Comparison of ENCODE assay signal across 8 cellular contexts in genomic region chr19:49327878-49328544, GRCh38. TPM values are rescaled to one million over a fixed set of nuclear protein-coding genes. Genes with fewer than 3 reads are reported as not detected.
A peak's percentile ranks its signal among the peaks of the same experiment; 100 is the strongest.
DNase-seq lines count a peak whose midpoint lies in the region; ATAC-seq and TF ChIP-seq lines count a peak whose summit lies in the region.

No MANE protein-coding gene starts in this region.

- no peak overlapping the region for H2BK5ac ChIP-seq in mesenchymal stem cell (ENCODE audit: low read depth, low read length, poor library complexity, severe bottlenecking)

- WGBS in mesenchymal stem cell: 76% methylated on average over 2 of the region's 2 CpGs

- H3K23ac ChIP-seq in mesenchymal stem cell (ENCODE audit: low read length in 2 of 2): no peak overlapping the region

- TF ChIP-seq CTCF in astrocyte of the cerebellum (IDR thresholded peaks at IDR 0.05; ENCODE audit: low read depth, low read length, missing control alignments): peak; percentile 61

- no peak overlapping the region for H2AK5ac ChIP-seq in mesenchymal stem cell (ENCODE audit: low read length, severe bottlenecking)

- H3K4me3 ChIP-seq in astrocyte of the cerebellum (ENCODE audit: low read depth, low read length) (no peak overlapping the region), mesenchymal stem cell (ENCODE audit: insufficient read depth in 1 of 2, low read depth in 1 of 2, low read length in 2 of 2) (no peak overlapping the region)

- no peak overlapping the region for H3K14ac ChIP-seq in mesenchymal stem cell (ENCODE audit: low read length in 2 of 2)

- H2BK120ac ChIP-seq in mesenchymal stem cell (ENCODE audit: low read depth, low read length): no peak overlapping the region

- peaks cover 4% of the 10 kb centered on the region for H3K4me1 ChIP-seq in mesenchymal stem cell (ENCODE audit: control insufficient read depth, insufficient read depth, low read depth, low read length)

- ATAC-seq in HG03439 (IDR thresholded peaks at IDR 0.05; ENCODE audit: unreplicated experiment): no peak

- no peak overlapping the region for H2BK15ac ChIP-seq in mesenchymal stem cell (ENCODE audit: low read depth, poor library complexity, severe bottlenecking)

- H3K27ac ChIP-seq in mesenchymal stem cell (ENCODE audit: low read length, poor library complexity, severe bottlenecking): no peak overlapping the region

- in situ Hi-C loops in astrocyte of the cerebellum (cut with HindIII; ENCODE audit: low sequenced_read_pairs): no loop called here

- H3K18ac ChIP-seq in mesenchymal stem cell (ENCODE audit: low read depth in 1 of 2, low read length in 2 of 2): no peak overlapping the region

- H3K4me2 ChIP-seq in mesenchymal stem cell (ENCODE audit: low read length, poor library complexity, severe bottlenecking): no peak overlapping the region

- peaks cover 0 to 14% of the 10 kb centered on the region in 2 experiments for H3K36me3 ChIP-seq in mesenchymal stem cell (ENCODE audit: control insufficient read depth in 1 of 2, insufficient read depth in 2 of 2, low read depth in 1 of 2, low read length in 2 of 2)

- H3K9ac ChIP-seq in mesenchymal stem cell (ENCODE audit: low read length): no peak overlapping the region

- peak; percentile 54 for DNase-seq in activated naive CD4-positive, alpha-beta T cell treated with Interleukin-2 at 50 U/mL for 16 hours
- DNase-seq in activated naive CD4-positive, alpha-beta T cell (lab: John Stamatoyannopoulos, UW): no peak
- DNase-seq in RPMI7951 (ENCODE audit: low read depth): peak; percentile 29
- DNase-seq in astrocyte of the cerebellum (ENCODE audit: low read depth): no peak
- DNase-seq in mesenchymal stem cell: peak; percentile 32
- no peak for DNase-seq in middle frontal gyrus (ENCODE audit: extremely low spot score, low spot score)
- DNase-seq in NCI-H2107 treated with DMSO at 0.1 percent for 48 hours (lab: John Stamatoyannopoulos, UW; ENCODE audit: unreplicated experiment): no peak

- peaks cover 8% of the 10 kb centered on the region for H3K9me3 ChIP-seq in mesenchymal stem cell (ENCODE audit: control insufficient read depth, low read length)

- no peak overlapping the region for H2AFZ ChIP-seq in mesenchymal stem cell (ENCODE audit: low read depth, low read length)

- H4K8ac ChIP-seq in mesenchymal stem cell (ENCODE audit: low read length): no peak overlapping the region

- no peak overlapping the region for H3K4ac ChIP-seq in mesenchymal stem cell (ENCODE audit: low read depth in 1 of 2, low read length in 2 of 2)

- H4K91ac ChIP-seq in mesenchymal stem cell (ENCODE audit: low read length): no peak overlapping the region

- H3K27me3 ChIP-seq in mesenchymal stem cell (ENCODE audit: control insufficient read depth in 1 of 2, insufficient read depth in 1 of 2, low read length in 2 of 2): no peaks in the 10 kb centered on the region

- peaks cover 8% of the 10 kb centered on the region for H3K79me1 ChIP-seq in mesenchymal stem cell (replicated peaks; ENCODE audit: low read length, poor library complexity, severe bottlenecking)

- H2BK12ac ChIP-seq in mesenchymal stem cell (ENCODE audit: low read length in 2 of 2): no peak overlapping the region

RNA-seq across cellular contexts. Expression of gene SLC6A16, which starts 3.0 kb away (rescaled TPM):
- total RNA-seq in RPMI7951 (2014; rRNA removed; shearing (Covaris generic)): 0.10 and 0.12 TPM in 2 replicates
- 3.5 TPM for polyA plus RNA-seq in mesenchymal stem cell (2013, experiment 1 of 2)
- polyA plus RNA-seq in mesenchymal stem cell (2013, experiment 2 of 2): 3.6 TPM

RNA-seq across cellular contexts. Expression of gene CD37, which starts 7.2 kb away (rescaled TPM):
- total RNA-seq in RPMI7951 (2014; rRNA removed; shearing (Covaris generic)): not detected in 2 replicates
- polyA plus RNA-seq in mesenchymal stem cell (2013, experiment 1 of 2): not detected
- not detected for polyA plus RNA-seq in mesenchymal stem cell (2013, experiment 2 of 2)

RNA-seq across cellular contexts. Expression of gene TEAD2, which starts 34.2 kb away (rescaled TPM):
- total RNA-seq in RPMI7951 (2014; rRNA removed; shearing (Covaris generic)): 34.2 and 36.4 TPM in 2 replicates
- polyA plus RNA-seq in mesenchymal stem cell (2013, experiment 1 of 2): 72.7 TPM
- 73.6 TPM for polyA plus RNA-seq in mesenchymal stem cell (2013, experiment 2 of 2)

RNA-seq across cellular contexts. Expression of gene DKKL1, which starts 35.7 kb away (rescaled TPM):
- 0.24 and 0.59 TPM in 2 replicates for total RNA-seq in RPMI7951 (2014; rRNA removed; shearing (Covaris generic))
- 0.46 TPM for polyA plus RNA-seq in mesenchymal stem cell (2013, experiment 1 of 2)
- 0.70 TPM for polyA plus RNA-seq in mesenchymal stem cell (2013, experiment 2 of 2)

Comparison
In these comparisons a context has a peak if more than half of its experiments do, and no peak if none do; other contexts are left out.
1. DNase-seq: peak in activated naive CD4-positive, alpha-beta T cell treated with Interleukin-2 at 50 U/mL for 16 hours (single experiment), RPMI7951 (single experiment) and mesenchymal stem cell (single experiment); none in activated naive CD4-positive, alpha-beta T cell (0 of 4), astrocyte of the cerebellum (single experiment), middle frontal gyrus (single experiment) and NCI-H2107 treated with DMSO at 0.1 percent for 48 hours (single experiment).